8 cellular contexts compared by ENCODE assay signal in genomic region chr7:87152897-87153641, GRCh38. TPM values are rescaled to one million over a fixed set of nuclear protein-coding genes. Genes with fewer than 3 reads are reported as not detected.
DNase-seq lines count a peak whose midpoint lies in the region; TF ChIP-seq lines count a peak whose summit lies in the region.

No MANE protein-coding gene starts in this region.

- H3K4me1 ChIP-seq in GM23248 (ENCODE audit: insufficient read depth): peaks cover 30% of the 10 kb centered on the region
- H3K4me1 ChIP-seq in Loucy (ENCODE audit: insufficient read depth, low read length, poor library complexity, severe bottlenecking): peaks cover 45% of the 10 kb centered on the region
- H3K4me1 ChIP-seq in effector memory CD4-positive, alpha-beta T cell (ENCODE audit: control insufficient read depth, insufficient read depth, low read length, poor library complexity, severe bottlenecking): peaks cover 24% of the 10 kb centered on the region
- H3K4me1 ChIP-seq in mesendoderm (ENCODE audit: control insufficient read depth, low read depth, low read length): no peaks in the 10 kb centered on the region

- no peaks in the 10 kb centered on the region for H3K9me2 ChIP-seq in GM23248 (ENCODE audit: insufficient read depth)
- H3K9me2 ChIP-seq in Loucy (replicated peaks; ENCODE audit: low read depth, low read length): no peaks in the 10 kb centered on the region

- H3F3A ChIP-seq in GM23248 (ENCODE audit: insufficient read depth) (peaks cover 37% of the 10 kb centered on the region), Loucy (ENCODE audit: low read depth) (no peaks in the 10 kb centered on the region; the same call in 1 of the 2 replicates)

- H3K9me3 ChIP-seq in GM23248 (ENCODE audit: low read depth) (no peaks in the 10 kb centered on the region), Loucy (ENCODE audit: insufficient read depth, low read depth, low read length) (no peaks in the 10 kb centered on the region)
- no peaks in the 10 kb centered on the region for H3K9me3 ChIP-seq in effector memory CD4-positive, alpha-beta T cell (ENCODE audit: control insufficient read depth, low read length)

- H3K23ac ChIP-seq in mesendoderm (ENCODE audit: low read length): no peak overlapping the region

- H3K27ac ChIP-seq in GM23248: peak overlapping the region; percentile 98
- peak overlapping the region; percentile 79 for H3K27ac ChIP-seq in effector memory CD4-positive, alpha-beta T cell (ENCODE audit: insufficient read depth, low read length, poor library complexity, severe bottlenecking)
- H3K27ac ChIP-seq in mesendoderm (ENCODE audit: low read depth, low read length): peak overlapping the region; percentile 100

- H3K4ac ChIP-seq in mesendoderm (ENCODE audit: low read depth, low read length): peak overlapping the region; percentile 87

- H4K8ac ChIP-seq in mesendoderm (ENCODE audit: low read depth, low read length): peak overlapping the region; percentile 97

- H3K4me2 ChIP-seq in GM23248 (ENCODE audit: unreplicated experiment): peak overlapping the region; percentile 99
- peak overlapping the region; percentile 85 for H3K4me2 ChIP-seq in Loucy (ENCODE audit: low read depth, low read length, poor library complexity, severe bottlenecking)
- H3K4me2 ChIP-seq in mesendoderm (ENCODE audit: low read length): peak overlapping the region; percentile 13

- H3K4me3 ChIP-seq in GM23248 (peak overlapping the region; percentile 95), Loucy (ENCODE audit: low read length, poor library complexity, severe bottlenecking) (peak overlapping the region; percentile 87), mesendoderm (ENCODE audit: low read length) (peak overlapping the region; percentile 91)
- H3K4me3 ChIP-seq in effector memory CD4-positive, alpha-beta T cell (ENCODE audit: insufficient read depth, low read depth, low read length, poor library complexity, severe bottlenecking): peak overlapping the region; percentile 96

- H2BK120ac ChIP-seq in mesendoderm (ENCODE audit: low read depth, low read length): no peak overlapping the region

- H3K9ac ChIP-seq in GM23248 (peak overlapping the region; percentile 99), Loucy (ENCODE audit: low read depth, low read length, poor library complexity, severe bottlenecking) (peak overlapping the region; percentile 98), mesendoderm (ENCODE audit: low read length) (peak overlapping the region; percentile 99)

- H4K20me1 ChIP-seq in GM23248 (ENCODE audit: insufficient read depth) (peaks cover 27% of the 10 kb centered on the region; the same call in 1 of the 2 replicates), Loucy (ENCODE audit: insufficient read depth, low read length, poor library complexity, severe bottlenecking) (peaks cover 54% of the 10 kb centered on the region)

- peak overlapping the region; percentile 95 for H3K18ac ChIP-seq in mesendoderm (ENCODE audit: low read length)

- H2BK5ac ChIP-seq in mesendoderm (ENCODE audit: low read length): peak overlapping the region; percentile 66

- peak; percentile 49 for DNase-seq in G401 (ENCODE audit: low spot score)
- peak; percentile 67 for DNase-seq in GM23248
- DNase-seq in activated CD4-positive, alpha-beta T cell treated with anti-CD3 and anti-CD28 coated beads, Interleukin-2, amount 50 U/mL, for 4 hours: peak; percentile 6 to 18
- DNase-seq in effector memory CD4-positive, alpha-beta T cell: peak in 2 of 3 donors; percentile 9 to 16
- peak; percentile 40 for DNase-seq in mesendoderm
- DNase-seq in stimulated activated CD8-positive, alpha-beta memory T cell treated with anti-CD3 and anti-CD28 coated beads, Interleukin-4, amount 100 ng/mL, for 24 hours (ENCODE audit: low read depth): peak; percentile 30
- no peak for DNase-seq in hepatic stellate cell (ENCODE audit: low spot score)

- H3K79me2 ChIP-seq in GM23248 (ENCODE audit: insufficient read depth) (peaks cover 52% of the 10 kb centered on the region), Loucy (ENCODE audit: insufficient read depth, low read length) (peaks cover 58% of the 10 kb centered on the region), mesendoderm (ENCODE audit: control insufficient read depth, insufficient read depth, low read length) (peaks cover 36% of the 10 kb centered on the region)

- H2BK15ac ChIP-seq in mesendoderm (replicated peaks; ENCODE audit: low read depth): no peak overlapping the region

- in situ Hi-C loops in G401 (cut with HindIII; ENCODE audit: low sequenced_read_pairs): no loop called here
- in situ Hi-C loops in GM23248 (cut with MboI): no loop called here

- H2AK5ac ChIP-seq in mesendoderm (ENCODE audit: low read length): no peak overlapping the region

- TF ChIP-seq CTCF in Loucy (conservative IDR thresholded peaks at IDR 0.05; ENCODE audit: low read length): no peak

- 1 to 2% methylated on average over 24 to 25 of the region's 25 CpGs for WGBS in GM23248 (ENCODE audit: low coverage in 1 of 2, low lambda C conversion rate in 2 of 2, missing lambda C conversion rate in 2 of 2), 2 experiments
- WGBS in mesendoderm (ENCODE audit: extremely low coverage, insufficient coverage, low lambda C conversion rate): no CpG with 5 or more reads among the region's 25 CpGs

- H4K5ac ChIP-seq in mesendoderm (ENCODE audit: low read length): no peak overlapping the region

- peaks cover 1% of the 10 kb centered on the region for H3K79me1 ChIP-seq in mesendoderm (ENCODE audit: low read length)

- H3K56ac ChIP-seq in mesendoderm (ENCODE audit: low read length): peak overlapping the region; percentile 100

- H3K36me3 ChIP-seq in GM23248 (ENCODE audit: low read depth) (no peaks in the 10 kb centered on the region), Loucy (ENCODE audit: insufficient read depth, low read length) (no peaks in the 10 kb centered on the region), mesendoderm (ENCODE audit: control insufficient read depth, insufficient read depth, low read length) (no peaks in the 10 kb centered on the region)
- no peaks in the 10 kb centered on the region for H3K36me3 ChIP-seq in effector memory CD4-positive, alpha-beta T cell (ENCODE audit: control insufficient read depth, insufficient read depth, low read length)

- H3K27me3 ChIP-seq in GM23248 (replicated peaks; ENCODE audit: insufficient read depth) (no peaks in the 10 kb centered on the region), Loucy (ENCODE audit: insufficient read depth, low read length, poor library complexity, severe bottlenecking) (peaks cover 5% of the 10 kb centered on the region), mesendoderm (ENCODE audit: insufficient read depth, low read length, poor library complexity) (no peaks in the 10 kb centered on the region)
- H3K27me3 ChIP-seq in effector memory CD4-positive, alpha-beta T cell (replicated peaks; ENCODE audit: control insufficient read depth, insufficient read depth, low read length, poor library complexity, severe bottlenecking): no peaks in the 10 kb centered on the region

- H2AFZ ChIP-seq in GM23248 (peak overlapping the region; percentile 93), Loucy (ENCODE audit: low read length) (peak overlapping the region; percentile 96)

RNA-seq across cellular contexts. Expression of gene DMTF1, which starts 0.8 kb away (rescaled TPM):
- 39.3 and 44.7 TPM in 2 replicates for total RNA-seq in G401 (2014; rRNA removed; shearing (Covaris generic))
- 28.4 and 93.0 TPM in 2 replicates for total RNA-seq in GM23248 (2014; rRNA removed; shearing (Covaris generic))
- polyA plus RNA-seq in GM23248 (2016; fragmentation: Nextera tagmentation; extraction: Ambion mirVana): 18.2 and 28.6 TPM in 2 replicates
- polyA plus RNA-seq in mesendoderm (2013, experiment 1 of 2): 102 TPM
- 102 TPM for polyA plus RNA-seq in mesendoderm (2013, experiment 2 of 2)

Comparison
In these comparisons a context has a peak if more than half of its experiments do, and no peak if none do; other contexts are left out.
1. H3K4me2 ChIP-seq: peak in every context shown above with its lines; median percentile 99 in GM23248; 85 in Loucy; 13 in mesendoderm.